11 cellular contexts compared by ENCODE assay signal in genomic region chr18:45168883-45169585, GRCh38.
DNase-seq lines count a peak whose midpoint lies in the region; TF ChIP-seq lines count a peak whose summit lies in the region.
"Had no signal": no experiment of that assay in that cellular context is flagged by ENCODE, and none has a peak within 500 bp of the region (broad histone marks: within the 10 kb centered on the region; RNA-seq: fewer than 3 reads in every experiment).

No MANE protein-coding gene starts in this region.

- H3K9ac ChIP-seq in GM23248: peak overlapping the region; percentile 76

- H3K9me3 ChIP-seq in GM23248 (ENCODE audit: low read depth) (no peaks in the 10 kb centered on the region), vagina (no peaks in the 10 kb centered on the region)

- WGBS in GM23248 (ENCODE audit: low coverage in 1 of 2, low lambda C conversion rate in 2 of 2, missing lambda C conversion rate in 2 of 2), 2 experiments: 0 to 3% methylated on average over 2 of the region's 2 CpGs

- H3K36me3 ChIP-seq in GM23248 (ENCODE audit: low read depth) (no peaks in the 10 kb centered on the region), vagina (no peaks in the 10 kb centered on the region)

- H2AFZ ChIP-seq in GM23248: no peak overlapping the region

- H3K4me1 ChIP-seq in GM23248 (ENCODE audit: insufficient read depth): peaks cover 83% of the 10 kb centered on the region
- peaks cover 4% of the 10 kb centered on the region for H3K4me1 ChIP-seq in vagina

- DNase-seq in A172 (ENCODE audit: low spot score) (peak; percentile 16), GM23248 (peak; percentile 96), SK-MEL-5 (ENCODE audit: low read depth, low spot score) (peak; percentile 3), foreskin fibroblast (peak; percentile 67 to 77), inferior parietal cortex (ENCODE audit: extremely low spot score) (no peak), vagina (ENCODE audit: extremely low spot score in 2 of 2) (no peak), putamen (ENCODE audit: low spot score) (no peak), NCI-H1930 (lab: John Stamatoyannopoulos, UW) (no peak)
- DNase-seq: activated CD4-positive, alpha-beta T cell treated with anti-CD3 and anti-CD28 coated beads, Interleukin-2, amount 50 U/mL, for 4 hours; DMS79; mesendoderm had no signal

- intact Hi-C loops in vagina (cut with DNase I): no loop called here

- H3K4me2 ChIP-seq in GM23248 (ENCODE audit: unreplicated experiment): peak overlapping the region; percentile 79

- TF ChIP-seq CTCF in foreskin fibroblast (IDR thresholded peaks at IDR 0.05; ENCODE audit: low read depth, low read length) (no peak), vagina (IDR thresholded peaks at IDR 0.05) (no peak)

- in situ Hi-C loops in GM23248 (cut with MboI) (no loop called here), SK-MEL-5 (cut with HindIII; ENCODE audit: low pct_unique_long_range_greater_than_20kb, low sequenced_read_pairs) (no loop called here)

- H3K27me3 ChIP-seq in GM23248 (replicated peaks; ENCODE audit: insufficient read depth): no peaks in the 10 kb centered on the region
- no peaks in the 10 kb centered on the region for H3K27me3 ChIP-seq in vagina

- H3K27ac ChIP-seq in GM23248: peak overlapping the region; percentile 99
- H3K27ac ChIP-seq in vagina: no peak overlapping the region

- H3K9me2 ChIP-seq in GM23248 (ENCODE audit: insufficient read depth): no peaks in the 10 kb centered on the region

- H3K4me3 ChIP-seq in GM23248: no peak overlapping the region
- H3K4me3 ChIP-seq in foreskin fibroblast (ENCODE audit: low read depth in 1 of 2, low read length in 2 of 2): no peak overlapping the region
- no peak overlapping the region for H3K4me3 ChIP-seq in vagina

- H4K20me1 ChIP-seq in GM23248 (ENCODE audit: insufficient read depth): no peaks in the 10 kb centered on the region

- no peak for TF ChIP-seq POLR2A in vagina (IDR thresholded peaks at IDR 0.05)

- H3K79me2 ChIP-seq in GM23248 (ENCODE audit: insufficient read depth): no peaks in the 10 kb centered on the region

- peaks cover 85% of the 10 kb centered on the region for H3F3A ChIP-seq in GM23248 (ENCODE audit: insufficient read depth)

Comparison
In these comparisons a context has a peak if more than half of its experiments do, and no peak if none do; other contexts are left out.
1. DNase-seq: peak in A172 (single experiment), GM23248 (single experiment), SK-MEL-5 (single experiment) and foreskin fibroblast (2 of 2); none in inferior parietal cortex (single experiment), vagina (0 of 2), putamen (single experiment) and NCI-H1930 (0 of 2).